Comparison of ENCODE assay signal across 7 cellular contexts in the genomic region with DNA sequence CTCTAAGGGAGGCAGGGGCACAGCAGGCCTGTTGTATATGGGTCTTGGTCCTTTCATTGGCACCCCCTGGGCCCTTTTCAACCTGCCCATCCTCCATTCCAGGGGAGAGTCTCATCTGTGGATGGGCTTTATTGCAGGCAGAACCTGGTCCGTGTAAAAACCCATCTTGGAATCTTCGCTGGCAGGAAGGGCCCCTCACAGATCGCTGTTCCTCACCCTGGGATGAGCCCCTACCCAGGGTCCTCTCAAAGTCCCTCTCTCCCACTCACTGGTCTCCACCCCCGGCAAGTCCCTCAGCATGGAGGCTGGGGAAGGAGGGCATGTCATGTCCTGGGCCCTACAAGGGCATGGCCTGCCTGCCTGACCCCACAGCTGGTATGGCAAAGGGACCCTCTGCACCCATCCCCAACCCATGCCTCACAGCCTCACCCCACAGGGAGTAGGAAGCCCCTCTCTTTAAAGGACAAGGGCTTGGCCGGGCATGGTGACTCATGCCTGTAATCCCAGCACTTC. TPM values are rescaled to one million over a fixed set of nuclear protein-coding genes. Genes with fewer than 3 reads are reported as not detected.
"Had no signal": no experiment of that assay in that cellular context is flagged by ENCODE, and none has a peak within 500 bp of the region (broad histone marks: within the 10 kb centered on the region; RNA-seq: fewer than 3 reads in every experiment).

No MANE protein-coding gene starts in this region.

- H3K27ac ChIP-seq: tibial nerve had no signal

- H3K4me3 ChIP-seq: lung, smooth muscle cell, tibial nerve had no signal

- H3K36me3 ChIP-seq: tibial nerve had no signal

- DNase-seq: activated B cell treated with CpG ODN at 0.5 μM for 24 hours; stimulated activated naive B cell treated with anti-CD40 and anti-IgM and Interleukin-4, amounts not matched to agents 10 μg/mL and 1 μg/mL and 100 μg/mL, for 72 hours had no signal

- H3K4me2 ChIP-seq: smooth muscle cell had no signal

- H3K4me1 ChIP-seq: tibial nerve had no signal

RNA-seq across cellular contexts. Expression of a gene that starts 13.3 kb away (rescaled TPM):
- total RNA-seq: activated B cell treated with CpG ODN at 0.5 μM for 24 hours; activated CD4-positive, alpha-beta T cell treated with anti-CD3 and anti-CD28 coated beads, Interleukin-2, amount 10 ng/mL, durations not matched to agents 24 days and 14 days had no signal
- polyA plus RNA-seq: naive thymus-derived CD4-positive, alpha-beta T cell had no signal

RNA-seq across cellular contexts. Expression of a gene that starts 23.2 kb away (rescaled TPM):
- total RNA-seq: activated B cell treated with CpG ODN at 0.5 μM for 24 hours; activated CD4-positive, alpha-beta T cell treated with anti-CD3 and anti-CD28 coated beads, Interleukin-2, amount 10 ng/mL, durations not matched to agents 24 days and 14 days; naive thymus-derived CD4-positive, alpha-beta T cell had no signal
- polyA plus RNA-seq: naive thymus-derived CD4-positive, alpha-beta T cell had no signal
